ENCODE assay signal across 27 cellular contexts in the genomic region with DNA sequence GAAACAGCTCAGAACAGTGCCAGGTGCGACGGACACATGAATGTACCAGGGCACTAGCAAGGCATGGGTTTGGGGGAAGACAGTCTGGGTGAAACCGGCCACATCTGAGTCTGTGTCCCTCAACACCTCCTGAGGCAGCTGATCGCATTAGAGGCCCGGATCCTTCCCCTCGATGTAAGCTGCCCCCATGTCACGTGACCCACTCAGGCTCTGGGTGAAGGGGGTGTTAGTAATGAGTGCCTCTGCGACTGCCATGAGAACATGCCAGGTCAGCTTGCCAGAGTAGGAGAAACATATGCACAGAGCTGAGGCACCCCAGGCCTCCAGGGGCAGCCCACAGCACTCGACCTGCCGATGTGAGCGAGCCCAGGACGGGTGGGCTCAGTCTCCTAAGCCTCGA. TPM values are rescaled to one million over a fixed set of nuclear protein-coding genes. Genes with fewer than 3 reads are reported as not detected.
"Had no signal": no experiment of that assay in that cellular context is flagged by ENCODE, and none has a peak within 500 bp of the region (broad histone marks: within the 10 kb centered on the region; RNA-seq: fewer than 3 reads in every experiment).

No MANE protein-coding gene starts in this region.

- H3K4me3 ChIP-seq: breast epithelium had no signal

- H3K36me3 ChIP-seq: breast epithelium had no signal

- DNase-seq: activated CD4-positive, alpha-beta T cell treated with anti-CD3 and anti-CD28 coated beads for 48 hours; activated CD4-positive, alpha-beta T cell treated with anti-CD3 and anti-CD28 coated beads, Interleukin-2, amount 50 U/mL, for 4 hours; activated CD8-positive, alpha-beta memory T cell treated with anti-CD3 and anti-CD28 coated beads, Interleukin-2, amount 50 U/mL, for 48 hours; activated CD8-positive, alpha-beta T cell treated with anti-CD3 and anti-CD28 coated beads, Interleukin-2, amount 10 ng/mL, durations not matched to agents 7 days and 5 days; activated T-cell treated with anti-CD3 and anti-CD28 coated beads, Interleukin-2, amount 50 U/mL, for 1 hour; aorta; central memory CD4-positive, alpha-beta T cell; NCI-H1092; NCI-H1417 treated with DMSO at 0.1 percent for 48 hours; NCI-H1694; NCI-H2029; NCI-H2107; NCI-H2171 treated with DMSO at 0.1 percent for 48 hours; NCI-H226; NCI-H526; NCI-H774; NK-92 treated with Interleukin-12 subunit alpha and Interleukin-12 subunit beta, amount 100 ng/mL, for 24 hours; OCI-M1; RPMI8226; SK-N-SH; T-helper 1 cell had no signal

- H3K9ac ChIP-seq: SK-N-SH had no signal

- H3K9me3 ChIP-seq: breast epithelium had no signal

- H3K4me1 ChIP-seq: breast epithelium had no signal

- H3K4me2 ChIP-seq: SK-N-SH had no signal

- H3K27ac ChIP-seq: breast epithelium had no signal

RNA-seq across cellular contexts. Expression of gene PRR23E, which starts 29.7 kb away (rescaled TPM):
- total RNA-seq: activated CD8-positive, alpha-beta T cell treated with anti-CD3 and anti-CD28 coated beads, Interleukin-2, amount 10 ng/mL, durations not matched to agents 7 days and 5 days; aorta; breast epithelium; LHCN-M2; MCF 10A; NCI-H460; Right ventricle myocardium inferior; T-helper 2 cell treated with Interferon-gamma antibody and Interleukin-4, amounts not matched to agents 100 ng/mL and 5 ng/mL, for 36 hours had no signal
- polyA plus RNA-seq: aorta, SK-N-SH had no signal
